ENCODE assay signal across 8 cellular contexts in genomic region chr19:18895038-18895827, GRCh38. TPM values are rescaled to one million over a fixed set of nuclear protein-coding genes. Genes with fewer than 3 reads are reported as not detected.
A peak's percentile ranks its signal among the peaks of the same experiment; 100 is the strongest.
DNase-seq lines count a peak whose midpoint lies in the region; ATAC-seq and TF ChIP-seq lines count a peak whose summit lies in the region.

No MANE protein-coding gene starts in this region.

- H3K27me3 ChIP-seq in HUES6 (ENCODE audit: control insufficient read depth, insufficient read depth, low read length): peaks cover 18% of the 10 kb centered on the region
- H3K27me3 ChIP-seq in foreskin keratinocyte: peaks cover 48% of the 10 kb centered on the region

- H3K4me1 Mint-ChIP-seq in osteocyte (ENCODE audit: unreplicated experiment): peaks cover 3% of the 10 kb centered on the region

- H3K4me1 ChIP-seq in HUES6 (ENCODE audit: control insufficient read depth, insufficient read depth, low read length) (peaks cover 4% of the 10 kb centered on the region; the same call in 1 of the 2 replicates), foreskin keratinocyte (no peaks in the 10 kb centered on the region)

- no peaks in the 10 kb centered on the region for H3K9me3 Mint-ChIP-seq in osteocyte (ENCODE audit: unreplicated experiment)

- no peaks in the 10 kb centered on the region for H3K9me3 ChIP-seq in HUES6 (ENCODE audit: control insufficient read depth, insufficient read depth, low read depth, low read length)

- no peak overlapping the region for H3K27ac ChIP-seq in HUES6 (ENCODE audit: low read depth, low read length)
- no peak overlapping the region for H3K27ac ChIP-seq in foreskin keratinocyte

- H3K9ac ChIP-seq in HUES6 (ENCODE audit: low read length): peak overlapping the region; percentile 54

- no peaks in the 10 kb centered on the region for H3K36me3 Mint-ChIP-seq in osteocyte (ENCODE audit: unreplicated experiment)

- TF ChIP-seq CTCF in foreskin keratinocyte (conservative IDR thresholded peaks at IDR 0.05) (peak; percentile 41), osteocyte (IDR thresholded peaks at IDR 0.05) (peak; percentile 61)

- H3K36me3 ChIP-seq in HUES6 (ENCODE audit: control insufficient read depth, insufficient read depth, low read length): peaks cover 15% of the 10 kb centered on the region

- DNase-seq in COR-L47 (lab: John Stamatoyannopoulos, UW): peak; percentile 34
- DNase-seq in UCSD-AML1 (lab: John Stamatoyannopoulos, UW; ENCODE audit: unreplicated experiment): peak; percentile 75
- no peak for DNase-seq in foreskin keratinocyte
- peak; percentile 86 for DNase-seq in osteocyte (ENCODE audit: extremely low spot score, unreplicated experiment)
- no peak for DNase-seq in NCI-H2171 treated with DMSO at 0.1 percent for 48 hours (lab: John Stamatoyannopoulos, UW)
- DNase-seq in T-helper 9 cell: no peak
- no peak for DNase-seq in superior temporal gyrus (ENCODE audit: extremely low spot score)

- ATAC-seq in foreskin keratinocyte: no peak

- no peak overlapping the region for H3K27ac Mint-ChIP-seq in osteocyte (ENCODE audit: unreplicated experiment)

- peak overlapping the region; percentile 81 for H3K4me3 Mint-ChIP-seq in osteocyte (ENCODE audit: unreplicated experiment)

- H3K4me3 ChIP-seq in HUES6 (ENCODE audit: low read depth, low read length): peak overlapping the region; percentile 75

- H3K27me3 Mint-ChIP-seq in osteocyte (ENCODE audit: unreplicated experiment): no peaks in the 10 kb centered on the region

RNA-seq across cellular contexts. Expression of gene CERS1, which starts 0.7 kb away (rescaled TPM):
- total RNA-seq in foreskin keratinocyte (0.10 and 0.11 TPM in 2 replicates), osteocyte (6.5 and 8.5 TPM in 2 replicates)
- 0.06 and 0.28 TPM in 2 replicates for polyA plus RNA-seq in foreskin keratinocyte

RNA-seq across cellular contexts. Expression of gene COPE, which starts 24.0 kb away (rescaled TPM):
- total RNA-seq in foreskin keratinocyte: 193 and 257 TPM in 2 replicates
- polyA plus RNA-seq in foreskin keratinocyte: 257 and 326 TPM in 2 replicates
- 162 and 175 TPM in 2 replicates for total RNA-seq in osteocyte

RNA-seq across cellular contexts. Expression of gene DDX49, which starts 24.3 kb away (rescaled TPM):
- total RNA-seq in foreskin keratinocyte: 50.0 and 53.2 TPM in 2 replicates
- 53.2 and 55.3 TPM in 2 replicates for polyA plus RNA-seq in foreskin keratinocyte
- 59.7 and 63.9 TPM in 2 replicates for total RNA-seq in osteocyte

RNA-seq across cellular contexts. Expression of gene HOMER3, which starts 45.8 kb away (rescaled TPM):
- total RNA-seq in foreskin keratinocyte (142 and 160 TPM in 2 replicates), osteocyte (68.8 and 68.9 TPM in 2 replicates)
- 191 and 233 TPM in 2 replicates for polyA plus RNA-seq in foreskin keratinocyte

Comparison
In these comparisons a context has a peak if more than half of its experiments do, and no peak if none do; other contexts are left out.
1. DNase-seq: peak in COR-L47 (single experiment), UCSD-AML1 (single experiment) and osteocyte (single experiment); none in foreskin keratinocyte (0 of 2), NCI-H2171 treated with DMSO at 0.1 percent for 48 hours (single experiment), T-helper 9 cell (single experiment) and superior temporal gyrus (single experiment).